1 cellular context compared by ENCODE assay signal in genomic region chr14:22538671-22539228, GRCh38.
TF ChIP-seq lines count a peak whose summit lies in the region.

No MANE protein-coding gene starts in this region.

TF ChIP-seq in IMR-90, 13 proteins besides CTCF, POLR2A, EP300 and RAD21:
- TF ChIP-seq CEBPB (IDR thresholded peaks at IDR 0.05; ENCODE audit: low read depth, low read length): peak; percentile 33; the same call in 1 of the 2 replicates
- TF ChIP-seq CHD1 (IDR thresholded peaks at IDR 0.05; ENCODE audit: low read depth, low read length): no peak
TF ChIP-seq in IMR-90: peak in this region for 1.
